8 cellular contexts compared by ENCODE assay signal in the genomic region with DNA sequence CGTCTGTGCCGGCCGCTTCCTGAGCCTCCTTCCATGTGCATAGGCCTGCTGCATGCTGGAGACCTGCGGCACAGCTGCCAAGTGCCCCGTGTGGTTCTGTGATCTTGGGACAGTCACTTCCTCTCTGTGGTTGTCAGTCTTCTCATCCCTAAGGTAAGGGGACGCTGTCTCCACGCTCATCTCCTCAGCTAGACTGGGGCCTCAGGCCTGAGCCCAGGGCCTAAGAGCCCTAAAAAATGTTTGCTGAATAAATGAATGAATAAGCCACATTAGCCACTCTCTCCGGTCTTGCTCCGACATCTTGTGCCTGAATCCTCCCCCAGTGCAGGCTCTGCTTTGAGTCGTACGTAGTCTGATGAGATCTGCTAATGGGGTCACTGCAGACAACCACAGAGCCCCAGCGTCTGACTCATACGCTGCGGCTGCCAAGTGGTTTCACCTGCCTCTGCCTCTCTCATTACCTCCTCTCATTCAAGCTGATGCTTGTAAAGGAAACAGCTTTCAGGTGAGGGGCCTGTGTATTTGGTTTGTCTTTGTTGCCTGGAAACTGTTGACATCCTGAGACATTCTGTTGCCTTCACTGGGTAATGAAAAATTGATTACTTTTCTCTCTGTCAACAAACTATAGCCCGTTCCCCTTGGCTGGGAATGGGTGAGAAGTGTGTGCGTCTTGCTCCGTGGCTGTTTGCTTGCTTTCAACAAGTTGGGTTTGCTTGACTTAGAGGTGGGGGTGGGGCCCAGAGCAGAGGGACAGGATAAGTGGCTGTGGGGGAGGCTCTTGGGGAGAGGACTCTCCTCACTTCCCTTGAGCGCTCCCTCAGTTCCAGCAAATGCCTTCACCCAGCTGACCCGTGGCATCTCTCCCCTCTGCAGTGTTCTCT. TPM values are rescaled to one million over a fixed set of nuclear protein-coding genes. Genes with fewer than 3 reads are reported as not detected.
DNase-seq lines count a peak whose midpoint lies in the region; ATAC-seq lines count a peak whose summit lies in the region.

No MANE protein-coding gene starts in this region.

- peak; percentile 42 for ATAC-seq in left colon

- DNase-seq in A172 (ENCODE audit: low spot score) (peak; percentile 83), RPMI8226 (peak; percentile 88), activated gamma-delta T cell (lab: John Stamatoyannopoulos, UW) (peak; percentile 59), left colon (peak; percentile 37 to 48), D341Med (ENCODE audit: low spot score) (no peak), OCI-M2 (lab: John Stamatoyannopoulos, UW; ENCODE audit: unreplicated experiment) (no peak)
- DNase-seq in Jurkat, Clone E6-1 (ENCODE audit: low read depth, low spot score), result peak; percentile 80
- DNase-seq in stimulated activated CD8-positive, alpha-beta memory T cell treated with anti-CD3 and anti-CD28 coated beads, Interleukin-15, amount 100 ng/mL, for 1 hour (ENCODE audit: low read depth), result peak; percentile 58

- H3K4me3 ChIP-seq in Jurkat, Clone E6-1 (ENCODE audit: low read length), result no peak overlapping the region; the same call in 1 of the 2 replicates

- intact Hi-C loops in left colon (cut with DNase I, micrococcal nuclease), result no loop called here

RNA-seq across cellular contexts. Expression of a gene that starts 15.9 kb away (rescaled TPM):
- total RNA-seq in A172 (2014; rRNA removed; shearing (Covaris generic)), result 186 and 499 TPM in 2 replicates
- 3,769 TPM for polyA plus RNA-seq in Jurkat, Clone E6-1 (2012; ENCODE audit: insufficient read depth, insufficient read length)
- 1,000 to 10,000 TPM; 1,228 to 1,338 TPM for total RNA-seq in left colon

RNA-seq across cellular contexts. Expression of a gene that starts 54.3 kb away (rescaled TPM):
- 103 and 135 TPM in 2 replicates for total RNA-seq in A172 (2014; rRNA removed; shearing (Covaris generic))
- 65.6 TPM for polyA plus RNA-seq in Jurkat, Clone E6-1 (2012; ENCODE audit: insufficient read depth, insufficient read length)
- total RNA-seq in left colon, result 1 to 10 TPM; 4.0 to 8.7 TPM

Comparison
In these comparisons a context has a peak if more than half of its experiments do, and no peak if none do; other contexts are left out.
1. DNase-seq: peak in A172 (single experiment), Jurkat, Clone E6-1 (single experiment), RPMI8226 (single experiment), activated gamma-delta T cell (single experiment), left colon (2 of 2) and stimulated activated CD8-positive, alpha-beta memory T cell treated with anti-CD3 and anti-CD28 coated beads, Interleukin-15, amount 100 ng/mL, for 1 hour (single experiment); none in D341Med (single experiment) and OCI-M2 (single experiment).
2. RNA of a gene that starts 54.3 kb away (total RNA-seq): 103 to 135 TPM in A172; 4.0 to 8.7 TPM in left colon; every median in the first group is over 10 times any median in the second.